ENCODE assay signal across 9 cellular contexts in the genomic region with DNA sequence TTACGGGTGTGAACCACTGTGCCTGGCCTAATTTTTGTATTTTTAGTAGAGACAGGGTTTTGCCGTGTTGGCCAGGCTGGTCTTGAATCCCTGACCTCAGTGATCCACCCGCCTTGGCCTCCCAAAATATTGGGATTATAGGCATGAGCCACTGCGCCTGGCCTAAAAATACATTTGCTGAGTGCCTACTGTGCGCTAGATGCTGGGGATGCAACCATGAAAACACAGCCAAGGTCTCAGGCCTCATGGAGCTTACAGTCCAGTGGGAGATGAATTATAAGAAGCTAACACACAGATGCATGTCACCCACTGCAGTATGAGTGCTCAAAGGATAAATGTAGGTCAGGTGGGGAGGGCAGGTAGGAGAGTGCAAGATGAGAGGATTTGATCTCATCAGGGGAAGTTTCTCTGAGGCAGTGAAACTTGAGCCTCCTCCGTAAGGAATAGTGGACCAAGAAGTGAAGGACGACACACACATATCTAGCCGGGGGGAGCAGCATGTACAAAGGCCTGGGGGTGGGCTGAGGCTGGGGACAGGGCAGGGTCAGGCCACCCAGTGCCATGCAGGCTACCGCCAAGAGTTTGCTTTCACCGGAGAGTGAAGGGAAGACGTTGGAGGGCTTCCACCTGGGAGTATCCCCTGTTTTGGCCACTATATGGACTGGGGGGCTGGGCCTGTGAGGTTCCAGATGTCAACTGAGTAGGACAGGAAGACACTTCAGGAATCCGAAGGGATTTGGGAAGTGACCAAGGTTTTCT. TPM values are rescaled to one million over a fixed set of nuclear protein-coding genes. Genes with fewer than 3 reads are reported as not detected.
DNase-seq lines count a peak whose midpoint lies in the region; ATAC-seq, FAIRE-seq and TF ChIP-seq lines count a peak whose summit lies in the region.
"Had no signal": no experiment of that assay in that cellular context is flagged by ENCODE, and none has a peak within 500 bp of the region (broad histone marks: within the 10 kb centered on the region; RNA-seq: fewer than 3 reads in every experiment).

No MANE protein-coding gene starts in this region.

- peak overlapping the region; percentile 70 to 99 (median 94) for H3K27ac Mint-ChIP-seq in CD8-positive, alpha-beta memory T cell
- peak overlapping the region; percentile 83 for H3K27ac Mint-ChIP-seq in T-helper 17 cell
- H3K27ac Mint-ChIP-seq in glutamatergic neuron (ENCODE audit: unreplicated experiment), result no peak overlapping the region

- H3K4me2 ChIP-seq in skeletal muscle satellite cell (ENCODE audit: low read length), result peak overlapping the region; percentile 54

- no peak overlapping the region for H3K27ac ChIP-seq in CD8-positive, alpha-beta memory T cell (ENCODE audit: low read depth, low read length)
- H3K27ac ChIP-seq in epithelial cell of prostate, result peak overlapping the region; percentile 98

- no peaks in the 10 kb centered on the region for H3K27me3 Mint-ChIP-seq in CD8-positive, alpha-beta memory T cell
- no peaks in the 10 kb centered on the region for H3K27me3 Mint-ChIP-seq in T-helper 17 cell
- peaks cover 4% of the 10 kb centered on the region for H3K27me3 Mint-ChIP-seq in glutamatergic neuron (ENCODE audit: unreplicated experiment)

- H3K4me1 Mint-ChIP-seq in CD8-positive, alpha-beta memory T cell, result peaks cover 77 to 82% (median 77%) of the 10 kb centered on the region in 3 donors
- H3K4me1 Mint-ChIP-seq in T-helper 17 cell (peaks cover 62% of the 10 kb centered on the region), glutamatergic neuron (ENCODE audit: low read depth, unreplicated experiment) (no peaks in the 10 kb centered on the region)

- POLR2A ChIA-PET in CD8-positive, alpha-beta memory T cell (lab: Charles Lee), result no interaction called here

- peak overlapping the region; percentile 19 for H3K9ac ChIP-seq in skeletal muscle satellite cell (ENCODE audit: low read depth, low read length)

- H3K9me3 Mint-ChIP-seq in CD8-positive, alpha-beta memory T cell, result no peaks in the 10 kb centered on the region
- H3K9me3 Mint-ChIP-seq in glutamatergic neuron (ENCODE audit: unreplicated experiment), result peaks cover 4% of the 10 kb centered on the region

- ATAC-seq in T-helper 17 cell (peak; percentile 20), GM21381 (IDR thresholded peaks at IDR 0.05; ENCODE audit: unreplicated experiment) (no peak), GM18519 (IDR thresholded peaks at IDR 0.05; ENCODE audit: low FRiP score, unreplicated experiment) (no peak)

- no peaks in the 10 kb centered on the region for H3K36me3 ChIP-seq in CD8-positive, alpha-beta memory T cell (ENCODE audit: insufficient read depth, low read length)
- peaks cover 4% of the 10 kb centered on the region for H3K36me3 ChIP-seq in skeletal muscle satellite cell (ENCODE audit: insufficient read depth, low read length)

- peak overlapping the region; percentile 17 for H3K4me3 ChIP-seq in CD8-positive, alpha-beta memory T cell (ENCODE audit: low read length)
- no peak overlapping the region for H3K4me3 ChIP-seq in skeletal muscle satellite cell (ENCODE audit: low read length)

- no peaks in the 10 kb centered on the region for H3K9me3 ChIP-seq in CD8-positive, alpha-beta memory T cell (ENCODE audit: low read length)
- H3K9me3 ChIP-seq in T-helper 17 cell (ENCODE audit: control insufficient read depth, low read length, poor library complexity, severe bottlenecking) (no peaks in the 10 kb centered on the region), skeletal muscle satellite cell (replicated peaks; ENCODE audit: low read length) (no peaks in the 10 kb centered on the region)

- no peak for TF ChIP-seq CTCF in glutamatergic neuron (IDR thresholded peaks at IDR 0.05; ENCODE audit: partially characterized antibody, unreplicated experiment)

- no peaks in the 10 kb centered on the region for H3K27me3 ChIP-seq in CD8-positive, alpha-beta memory T cell (ENCODE audit: insufficient read depth, low read length, poor library complexity, severe bottlenecking)
- H3K27me3 ChIP-seq in skeletal muscle satellite cell (ENCODE audit: control insufficient read depth, insufficient read depth, low read length), result no peaks in the 10 kb centered on the region

- H3K4me1 ChIP-seq in CD8-positive, alpha-beta memory T cell (ENCODE audit: insufficient read depth, low read length), result peaks cover 77% of the 10 kb centered on the region
- H3K4me1 ChIP-seq in skeletal muscle satellite cell (ENCODE audit: control insufficient read depth, insufficient read depth, low read length), result peaks cover 46% of the 10 kb centered on the region

- FAIRE-seq in urothelium cell line (lab: Jason Lieb, UNC), result no peak
- FAIRE-seq: frontal cortex had no signal

- no peak for DNase-seq in CD8-positive, alpha-beta memory T cell
- no peak for DNase-seq in T-helper 17 cell
- DNase-seq in epithelial cell of prostate (ENCODE audit: low read depth, low spot score), result no peak
- DNase-seq in urothelium cell line (ENCODE audit: low spot score), result no peak
- no peak for DNase-seq in glutamatergic neuron

- peak overlapping the region; percentile 56 to 85 (median 77) for H3K4me3 Mint-ChIP-seq in CD8-positive, alpha-beta memory T cell
- H3K4me3 Mint-ChIP-seq in T-helper 17 cell (peak overlapping the region; percentile 72), glutamatergic neuron (ENCODE audit: unreplicated experiment) (no peak overlapping the region)

- H3K36me3 Mint-ChIP-seq in CD8-positive, alpha-beta memory T cell, result peaks cover 3 to 7% (median 6%) of the 10 kb centered on the region in 3 donors
- no peaks in the 10 kb centered on the region for H3K36me3 Mint-ChIP-seq in T-helper 17 cell (ENCODE audit: low read depth)
- H3K36me3 Mint-ChIP-seq in glutamatergic neuron (ENCODE audit: unreplicated experiment), result no peaks in the 10 kb centered on the region

- CTCF ChIA-PET in CD8-positive, alpha-beta memory T cell (lab: Charles Lee), result interaction anchor here (1.3 kb wide), 1 partner anchor 35 kb away, joined by 3 read pairs; no protein-coding TSS in a partner anchor

RNA-seq across cellular contexts. Expression of a gene that starts 24.3 kb away (rescaled TPM):
- 1 to 10 TPM; 5.0 to 5.1 TPM for total RNA-seq in CD8-positive, alpha-beta memory T cell
- 10.3 TPM for polyA plus RNA-seq in CD8-positive, alpha-beta memory T cell
- total RNA-seq in T-helper 17 cell, result 1 to 10 TPM; 4.6 to 5.0 TPM
- total RNA-seq in skeletal muscle satellite cell (2012; rRNA removed), result 10.9 and 15.7 TPM in 2 replicates
- total RNA-seq in glutamatergic neuron (ENCODE audit: unreplicated experiment), result 0.20 TPM

RNA-seq across cellular contexts. Expression of a gene that starts 47.4 kb away (rescaled TPM):
- total RNA-seq in CD8-positive, alpha-beta memory T cell, result 10 to 100 TPM; 38.5 to 38.6 TPM
- polyA plus RNA-seq in CD8-positive, alpha-beta memory T cell, result 36.4 TPM
- 10 to 100 TPM; 56.3 to 63.7 TPM for total RNA-seq in T-helper 17 cell
- 22.5 and 29.4 TPM in 2 replicates for total RNA-seq in skeletal muscle satellite cell (2012; rRNA removed)
- 69.2 TPM for total RNA-seq in glutamatergic neuron (ENCODE audit: unreplicated experiment)

RNA-seq across cellular contexts. Expression of a gene that starts 59.3 kb away (rescaled TPM):
- 10 to 100 TPM; 57.6 to 60.0 TPM for total RNA-seq in CD8-positive, alpha-beta memory T cell
- 23.3 TPM for polyA plus RNA-seq in CD8-positive, alpha-beta memory T cell
- total RNA-seq in T-helper 17 cell, result 10 to 100 TPM; 56.8 to 63.7 TPM
- 13.4 and 21.6 TPM in 2 replicates for total RNA-seq in skeletal muscle satellite cell (2012; rRNA removed)
- 24.7 TPM for total RNA-seq in glutamatergic neuron (ENCODE audit: unreplicated experiment)
